Comparison of ENCODE assay signal across 19 cellular contexts in genomic region chr3:47892284-47892683, GRCh38.
DNase-seq lines count a peak whose midpoint lies in the region; ATAC-seq and TF ChIP-seq lines count a peak whose summit lies in the region.
"Had no signal": no experiment of that assay in that cellular context is flagged by ENCODE, and none has a peak within 500 bp of the region (broad histone marks: within the 10 kb centered on the region; RNA-seq: fewer than 3 reads in every experiment).

No MANE protein-coding gene starts in this region.

- no peak overlapping the region for H2BK5ac ChIP-seq in trophoblast cell (ENCODE audit: low read depth, low read length, poor library complexity)

- peaks cover 7% of the 10 kb centered on the region for H3K36me3 Mint-ChIP-seq in T-helper 17 cell (ENCODE audit: low read depth)

- ATAC-seq in T-helper 17 cell: no peak
- no peak for ATAC-seq in gastrocnemius medialis
- no peak for ATAC-seq in HG02840 (IDR thresholded peaks at IDR 0.05; ENCODE audit: low FRiP score, unreplicated experiment)
- no peak for ATAC-seq in GM21367 (IDR thresholded peaks at IDR 0.05; ENCODE audit: unreplicated experiment)

- H3K4me1 ChIP-seq in gastrocnemius medialis: peaks cover 23 to 52% of the 10 kb centered on the region in 2 donors
- no peaks in the 10 kb centered on the region for H3K4me1 ChIP-seq in trophoblast cell (ENCODE audit: control insufficient read depth in 1 of 2, insufficient read depth in 2 of 2, low read length in 2 of 2)
- H3K4me1 ChIP-seq: upper lobe of right lung had no signal

- peaks cover 0 to 41% of the 10 kb centered on the region in 2 donors for H3K36me3 ChIP-seq in gastrocnemius medialis
- H3K36me3 ChIP-seq in trophoblast cell (ENCODE audit: control insufficient read depth in 1 of 2, insufficient read depth in 2 of 2, low read length in 2 of 2): peaks cover 15 to 27% of the 10 kb centered on the region in 2 experiments

- no peak overlapping the region for H2AFZ ChIP-seq in trophoblast cell (ENCODE audit: insufficient read depth, low read length, poor library complexity)

- H2AK5ac ChIP-seq in trophoblast cell (ENCODE audit: low read length): no peak overlapping the region

- H4K91ac ChIP-seq in trophoblast cell (ENCODE audit: low read depth, low read length): no peak overlapping the region

- in situ Hi-C loops in gastrocnemius medialis (cut with MboI; ENCODE audit: low sequenced_read_pairs in 4 of 4): no loop called here

- no peak overlapping the region for H3K4ac ChIP-seq in trophoblast cell (ENCODE audit: low read depth, low read length)

- no peak overlapping the region for H3K4me2 ChIP-seq in trophoblast cell (ENCODE audit: low read length)

- no peak overlapping the region for H4K8ac ChIP-seq in trophoblast cell (ENCODE audit: low read depth, low read length)

- no peak for TF ChIP-seq CTCF in gastrocnemius medialis (IDR thresholded peaks at IDR 0.05 in 4 of 5, conservative IDR thresholded peaks at IDR 0.05 in 1 of 5)

- no peak overlapping the region for H3K9ac ChIP-seq in trophoblast cell (ENCODE audit: low read length)

- H3K4me3 ChIP-seq in gastrocnemius medialis (no peak overlapping the region), trophoblast cell (ENCODE audit: low read depth, low read length) (no peak overlapping the region)
- H3K4me3 ChIP-seq: SK-N-MC, upper lobe of right lung had no signal

- no peaks in the 10 kb centered on the region for H3K27me3 ChIP-seq in gastrocnemius medialis
- no peaks in the 10 kb centered on the region for H3K27me3 ChIP-seq in trophoblast cell (ENCODE audit: insufficient read depth, low read length)
- H3K27me3 ChIP-seq: upper lobe of right lung had no signal

- H2BK12ac ChIP-seq in trophoblast cell (ENCODE audit: low read length): no peak overlapping the region

- intact Hi-C loops in gastrocnemius medialis (cut with DNase I; ENCODE audit: low total_unique reads): no loop called here

- no CpG with 5 or more reads among the region's 11 CpGs for WGBS in trophoblast cell (ENCODE audit: extremely low coverage, insufficient coverage, insufficient read length)

- no peaks in the 10 kb centered on the region for H3K27me3 Mint-ChIP-seq in T-helper 17 cell
- H3K27me3 Mint-ChIP-seq: activated naive CD4-positive, alpha-beta T cell treated with anti-CD3 and anti-CD28 coated beads, Interleukin-2, amount 50 U/mL, for 24 hours had no signal

- no peak overlapping the region for H4K12ac ChIP-seq in trophoblast cell (ENCODE audit: low read depth, low read length)

- H3K23ac ChIP-seq in trophoblast cell (ENCODE audit: low read length): no peak overlapping the region

- no peak overlapping the region for H3K18ac ChIP-seq in trophoblast cell (ENCODE audit: low read length)

- H3K9me3 ChIP-seq in T-helper 17 cell (ENCODE audit: control insufficient read depth, low read length, poor library complexity, severe bottlenecking) (no peaks in the 10 kb centered on the region), gastrocnemius medialis (no peaks in the 10 kb centered on the region), trophoblast cell (ENCODE audit: insufficient read depth, low read depth, low read length) (no peaks in the 10 kb centered on the region)
- H3K9me3 ChIP-seq: upper lobe of right lung had no signal

- H3K79me2 ChIP-seq in trophoblast cell (ENCODE audit: control insufficient read depth, insufficient read depth, low read length, poor library complexity): no peaks in the 10 kb centered on the region

- peak overlapping the region; percentile 68 for H3K27ac Mint-ChIP-seq in T-helper 17 cell
- H3K27ac Mint-ChIP-seq: activated naive CD4-positive, alpha-beta T cell treated with anti-CD3 and anti-CD28 coated beads, Interleukin-2, amount 50 U/mL, for 24 hours had no signal

- no peak overlapping the region for H3K14ac ChIP-seq in trophoblast cell (ENCODE audit: low read length)

- no peak overlapping the region for H2BK120ac ChIP-seq in trophoblast cell (ENCODE audit: insufficient read depth, low read length, poor library complexity)

- peaks cover 13% of the 10 kb centered on the region for H3K4me1 Mint-ChIP-seq in T-helper 17 cell

- DNase-seq in T-helper 17 cell (no peak), cerebellum (ENCODE audit: low spot score) (peak; percentile 67), inferior parietal cortex (ENCODE audit: extremely low spot score) (peak; percentile 59), gastrocnemius medialis (no peak), NOMO-1 treated with DMSO at 0.1 percent for 48 hours (lab: John Stamatoyannopoulos, UW; ENCODE audit: unreplicated experiment) (no peak), trophoblast cell (no peak)
- DNase-seq: activated CD4-positive, alpha-beta T cell treated with anti-CD3 and anti-CD28 coated beads, Interleukin-2, amount 50 U/mL, for 4 hours; activated T-cell treated with anti-CD3 and anti-CD28 coated beads, Interleukin-2, amount 50 U/mL, for 1 hour; DMS53; islet precursor cell; NCI-H1930; NCI-H510A; stimulated activated CD4-positive, alpha-beta T cell treated with anti-CD3 and anti-CD28 coated beads, Interleukin-4, amount 100 ng/mL, for 4 hours; upper lobe of right lung had no signal

- H3K27ac ChIP-seq in gastrocnemius medialis: peak overlapping the region in 3 of 4 donors; percentile 65 to 77 (median 69)
- H3K27ac ChIP-seq in trophoblast cell (ENCODE audit: low read depth, low read length): no peak overlapping the region
- H3K27ac ChIP-seq: C4-2B, SK-N-MC had no signal

- H3K4me3 Mint-ChIP-seq in T-helper 17 cell: no peak overlapping the region
- H3K4me3 Mint-ChIP-seq: activated naive CD4-positive, alpha-beta T cell treated with anti-CD3 and anti-CD28 coated beads, Interleukin-2, amount 50 U/mL, for 24 hours had no signal

- H3K79me1 ChIP-seq in trophoblast cell (ENCODE audit: low read length): no peaks in the 10 kb centered on the region

- no peak for TF ChIP-seq POLR2A in gastrocnemius medialis (IDR thresholded peaks at IDR 0.05)

Comparison
In these comparisons a context has a peak if more than half of its experiments do, and no peak if none do; other contexts are left out.
1. DNase-seq: peak in cerebellum (single experiment) and inferior parietal cortex (single experiment); none in T-helper 17 cell (0 of 3), gastrocnemius medialis (0 of 2), NOMO-1 treated with DMSO at 0.1 percent for 48 hours (single experiment) and trophoblast cell (0 of 2).